In genomic region chr1:155017021-155017945, GRCh38 we compare ENCODE assay signal across 1 cellular context.
TF ChIP-seq lines count a peak whose summit lies in the region.

No MANE protein-coding gene starts in this region.

TF ChIP-seq in Ishikawa, 13 proteins besides CTCF, POLR2A, EP300 and RAD21 (continued from another document):
- TF ChIP-seq REST (IDR thresholded peaks at IDR 0.05; ENCODE audit: low read depth) (no peak), TAF1 (IDR thresholded peaks at IDR 0.05; ENCODE audit: low read depth) (no peak), CEBPB (IDR thresholded peaks at IDR 0.05) (no peak), CREB1 (IDR thresholded peaks at IDR 0.05; ENCODE audit: low read depth) (no peak), TEAD4 (IDR thresholded peaks at IDR 0.05) (peak; percentile 29), USF1 (IDR thresholded peaks at IDR 0.05) (peak; percentile 29; the same call in 1 of the 2 replicates), YY1 (IDR thresholded peaks at IDR 0.05; ENCODE audit: low read depth) (peak; percentile 78)
